Comparison of ENCODE assay signal across 8 cellular contexts in the genomic region with DNA sequence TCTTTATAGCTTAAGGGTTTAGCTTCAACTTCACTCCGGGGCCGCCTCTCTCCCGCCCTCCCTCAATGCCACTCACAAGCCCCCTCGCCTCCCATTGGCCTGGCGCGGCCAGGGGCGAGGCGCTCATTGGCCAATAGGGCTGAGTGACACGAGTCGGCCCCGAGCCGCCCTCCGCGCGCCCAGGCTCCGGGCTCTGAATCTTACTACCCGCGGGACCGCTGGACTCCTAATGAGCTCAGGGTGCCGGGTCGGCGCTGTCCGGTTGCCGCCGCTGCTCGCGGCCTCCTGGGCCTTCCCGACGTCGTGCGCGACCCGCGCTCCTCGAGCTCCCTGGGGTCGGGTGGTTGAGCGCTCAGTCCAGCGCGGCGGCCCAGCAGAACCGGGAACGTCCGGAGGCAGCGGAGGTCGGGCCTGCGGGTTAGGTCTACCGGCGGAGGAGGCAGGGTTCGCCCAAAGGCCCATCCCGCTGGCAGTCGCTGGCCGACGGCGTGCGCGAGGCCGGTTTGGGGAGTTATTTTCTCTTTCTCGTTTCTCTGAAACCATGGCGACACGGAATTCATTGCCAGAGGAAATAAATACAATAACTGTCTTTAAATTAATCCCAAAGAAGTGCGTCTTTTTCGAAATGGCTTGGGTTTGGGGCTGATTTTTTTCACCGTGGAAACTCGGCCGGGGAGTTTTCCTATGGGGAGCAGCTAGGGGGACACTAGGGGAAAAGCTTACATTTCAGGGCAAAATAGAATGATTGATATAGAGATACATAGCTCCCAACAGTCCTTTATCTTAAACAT. TPM values are rescaled to one million over a fixed set of nuclear protein-coding genes. Genes with fewer than 3 reads are reported as not detected.
DNase-seq lines count a peak whose midpoint lies in the region; ATAC-seq lines count a peak whose summit lies in the region.

A gene with protein sequence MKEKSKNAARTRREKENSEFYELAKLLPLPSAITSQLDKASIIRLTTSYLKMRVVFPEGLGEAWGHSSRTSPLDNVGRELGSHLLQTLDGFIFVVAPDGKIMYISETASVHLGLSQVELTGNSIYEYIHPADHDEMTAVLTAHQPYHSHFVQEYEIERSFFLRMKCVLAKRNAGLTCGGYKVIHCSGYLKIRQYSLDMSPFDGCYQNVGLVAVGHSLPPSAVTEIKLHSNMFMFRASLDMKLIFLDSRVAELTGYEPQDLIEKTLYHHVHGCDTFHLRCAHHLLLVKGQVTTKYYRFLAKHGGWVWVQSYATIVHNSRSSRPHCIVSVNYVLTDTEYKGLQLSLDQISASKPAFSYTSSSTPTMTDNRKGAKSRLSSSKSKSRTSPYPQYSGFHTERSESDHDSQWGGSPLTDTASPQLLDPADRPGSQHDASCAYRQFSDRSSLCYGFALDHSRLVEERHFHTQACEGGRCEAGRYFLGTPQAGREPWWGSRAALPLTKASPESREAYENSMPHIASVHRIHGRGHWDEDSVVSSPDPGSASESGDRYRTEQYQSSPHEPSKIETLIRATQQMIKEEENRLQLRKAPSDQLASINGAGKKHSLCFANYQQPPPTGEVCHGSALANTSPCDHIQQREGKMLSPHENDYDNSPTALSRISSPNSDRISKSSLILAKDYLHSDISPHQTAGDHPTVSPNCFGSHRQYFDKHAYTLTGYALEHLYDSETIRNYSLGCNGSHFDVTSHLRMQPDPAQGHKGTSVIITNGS (minus strand): TSS at position 12 of the 791 bp plus-strand sequence. CDS start 1,453 bp downstream, outside the sequence.

- no peak within 1 kb of the TSS for H2BK12ac ChIP-seq in trophoblast cell (ENCODE audit: low read length)

- H3K4me3 ChIP-seq in trophoblast cell (ENCODE audit: low read depth, low read length), result peak within 1 kb of the TSS; percentile 68

- ATAC-seq in HG03095 (IDR thresholded peaks at IDR 0.05; ENCODE audit: unreplicated experiment), result peak; percentile 49

- peak within 1 kb of the TSS; percentile 65 for H3K4me2 ChIP-seq in trophoblast cell (ENCODE audit: low read length)

- H3K9ac ChIP-seq in trophoblast cell (ENCODE audit: low read length), result no peak within 1 kb of the TSS

- H3K23ac ChIP-seq in trophoblast cell (ENCODE audit: low read length), result no peak within 1 kb of the TSS

- peaks cover 4% of the 10 kb centered on the region for H3K9me3 ChIP-seq in trophoblast cell (ENCODE audit: insufficient read depth, low read depth, low read length)

- peaks cover 15% of the 10 kb centered on the region for H3K36me3 Mint-ChIP-seq in activated CD4-positive, alpha-beta T cell treated with anti-CD3 and anti-CD28 coated beads, Interleukin-2, amount 10 ng/mL, durations not matched to agents 24 days and 14 days (ENCODE audit: low read depth)

- H3K27me3 ChIP-seq in trophoblast cell (ENCODE audit: insufficient read depth, low read length), result peaks cover 74% of the 10 kb centered on the region

- H3K79me2 ChIP-seq in trophoblast cell (ENCODE audit: control insufficient read depth, insufficient read depth, low read length, poor library complexity), result no peaks in the 10 kb centered on the region

- no peak within 1 kb of the TSS for H3K18ac ChIP-seq in trophoblast cell (ENCODE audit: low read length)

- no peak for DNase-seq in activated CD4-positive, alpha-beta T cell treated with anti-CD3 and anti-CD28 coated beads, Interleukin-2, amount 10 ng/mL, durations not matched to agents 24 days and 14 days
- DNase-seq in activated CD4-positive, alpha-beta T cell treated with anti-CD3 and anti-CD28 coated beads, Interleukin-2, amount 50 U/mL, for 48 hours, result no peak
- peak; percentile 80 for DNase-seq in SK-N-DZ (ENCODE audit: low spot score)
- DNase-seq in fibroblast of the conjunctiva (ENCODE audit: low read depth), result peak; percentile 41
- peak; percentile 94 to 95 for DNase-seq in trophoblast cell
- no peak for DNase-seq in Ammon's horn (ENCODE audit: low spot score)
- DNase-seq in activated gamma-delta T cell (lab: John Stamatoyannopoulos, UW), result no peak

- no peaks in the 10 kb centered on the region for H3K36me3 ChIP-seq in trophoblast cell (ENCODE audit: control insufficient read depth in 1 of 2, insufficient read depth in 2 of 2, low read length in 2 of 2)

- H3K27me3 Mint-ChIP-seq in activated CD4-positive, alpha-beta T cell treated with anti-CD3 and anti-CD28 coated beads, Interleukin-2, amount 10 ng/mL, durations not matched to agents 24 days and 14 days, result peaks cover 85% of the 10 kb centered on the region

- no peaks in the 10 kb centered on the region for H3K79me1 ChIP-seq in trophoblast cell (ENCODE audit: low read length)

- intact Hi-C loops in activated CD4-positive, alpha-beta T cell treated with anti-CD3 and anti-CD28 coated beads, Interleukin-2, amount 10 ng/mL, durations not matched to agents 24 days and 14 days (cut with micrococcal nuclease), result loop anchor here (5.0 kb wide), 1 partner anchor 1633 kb away; a partner anchor contains a TSS

- H2BK120ac ChIP-seq in trophoblast cell (ENCODE audit: insufficient read depth, low read length, poor library complexity), result no peak within 1 kb of the TSS

- no peak within 1 kb of the TSS for H2AK5ac ChIP-seq in trophoblast cell (ENCODE audit: low read length)

- peaks cover 20% of the 10 kb centered on the region for H3K9me3 Mint-ChIP-seq in activated CD4-positive, alpha-beta T cell treated with anti-CD3 and anti-CD28 coated beads, Interleukin-2, amount 10 ng/mL, durations not matched to agents 24 days and 14 days

- peak within 1 kb of the TSS; percentile 20 for H3K27ac Mint-ChIP-seq in activated CD4-positive, alpha-beta T cell treated with anti-CD3 and anti-CD28 coated beads, Interleukin-2, amount 10 ng/mL, durations not matched to agents 24 days and 14 days

- no peak within 1 kb of the TSS for H2BK5ac ChIP-seq in trophoblast cell (ENCODE audit: low read depth, low read length, poor library complexity)

- peak within 1 kb of the TSS; percentile 35 for H4K12ac ChIP-seq in trophoblast cell (ENCODE audit: low read depth, low read length)

- H2AFZ ChIP-seq in trophoblast cell (ENCODE audit: insufficient read depth, low read length, poor library complexity), result peak within 1 kb of the TSS; percentile 37

- no peak within 1 kb of the TSS for H4K8ac ChIP-seq in trophoblast cell (ENCODE audit: low read depth, low read length)

- WGBS in trophoblast cell (ENCODE audit: extremely low coverage, insufficient coverage, insufficient read length), result no CpG with 5 or more reads among the region's 65 CpGs

- H3K4me1 Mint-ChIP-seq in activated CD4-positive, alpha-beta T cell treated with anti-CD3 and anti-CD28 coated beads, Interleukin-2, amount 10 ng/mL, durations not matched to agents 24 days and 14 days, result peaks cover 19% of the 10 kb centered on the region

- H3K4ac ChIP-seq in trophoblast cell (ENCODE audit: low read depth, low read length), result no peak within 1 kb of the TSS

- no peak within 1 kb of the TSS for H4K91ac ChIP-seq in trophoblast cell (ENCODE audit: low read depth, low read length)

- H3K14ac ChIP-seq in trophoblast cell (ENCODE audit: low read length), result no peak within 1 kb of the TSS

- no peak within 1 kb of the TSS for H3K4me3 Mint-ChIP-seq in activated CD4-positive, alpha-beta T cell treated with anti-CD3 and anti-CD28 coated beads, Interleukin-2, amount 10 ng/mL, durations not matched to agents 24 days and 14 days

- H3K4me1 ChIP-seq in trophoblast cell (ENCODE audit: control insufficient read depth in 1 of 2, insufficient read depth in 2 of 2, low read length in 2 of 2), result peaks cover 8% of the 10 kb centered on the region in 2 experiments

- no peak within 1 kb of the TSS for H3K27ac ChIP-seq in trophoblast cell (ENCODE audit: low read depth, low read length)

RNA-seq across cellular contexts. Expression of the gene that starts here (rescaled TPM):
- not detected in 2 replicates for total RNA-seq in activated CD4-positive, alpha-beta T cell treated with anti-CD3 and anti-CD28 coated beads, Interleukin-2, amount 10 ng/mL, durations not matched to agents 24 days and 14 days
- not detected in 2 replicates for polyA plus RNA-seq in SK-N-DZ (2014; cell fraction: cytosol; rRNA removed)
- polyA plus RNA-seq in SK-N-DZ (2014; cell fraction: nucleus; rRNA removed), result not detected in 2 replicates
- polyA plus RNA-seq in trophoblast cell (2013), result not detected in 2 replicates

Comparison
In these comparisons a context has a peak if more than half of its experiments do, and no peak if none do; other contexts are left out.
1. DNase-seq: peak in SK-N-DZ (single experiment), fibroblast of the conjunctiva (single experiment) and trophoblast cell (2 of 2); none in activated CD4-positive, alpha-beta T cell treated with anti-CD3 and anti-CD28 coated beads, Interleukin-2, amount 10 ng/mL, durations not matched to agents 24 days and 14 days (single experiment), activated CD4-positive, alpha-beta T cell treated with anti-CD3 and anti-CD28 coated beads, Interleukin-2, amount 50 U/mL, for 48 hours (0 of 2), Ammon's horn (single experiment) and activated gamma-delta T cell (single experiment).